ENCODE assay signal across 1 cellular context in genomic region chr17:57939797-57940196, GRCh38.
TF ChIP-seq lines count a peak whose summit lies in the region.

No MANE protein-coding gene starts in this region.

TF ChIP-seq in WTC11, 78 proteins besides CTCF, POLR2A, EP300 and RAD21 (continued from another document):
- no peak for TF ChIP-seq HMGXB4 (CRISPR knock-in tag; IDR thresholded peaks at IDR 0.05)
